Comparison of ENCODE assay signal across 23 cellular contexts in the genomic region with DNA sequence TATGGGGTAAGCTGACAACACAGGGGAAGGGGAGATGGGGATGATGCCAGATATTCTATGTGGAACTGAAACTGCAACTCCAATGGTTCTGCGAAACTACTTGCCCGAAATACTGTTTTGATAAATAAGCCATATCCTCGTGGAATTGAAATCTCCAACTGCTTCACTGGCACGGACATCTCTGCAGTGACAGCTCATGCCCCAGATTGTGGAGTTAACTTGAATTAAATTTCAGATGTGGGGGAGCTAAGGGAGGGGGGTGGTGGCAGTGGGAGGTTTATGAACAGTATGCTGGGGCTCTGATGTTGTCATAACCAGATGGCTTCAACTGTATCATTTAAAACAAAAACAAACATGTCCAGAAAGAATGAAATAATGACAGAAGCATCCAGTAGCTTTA. TPM values are rescaled to one million over a fixed set of nuclear protein-coding genes. Genes with fewer than 3 reads are reported as not detected.
DNase-seq lines count a peak whose midpoint lies in the region; ATAC-seq and TF ChIP-seq lines count a peak whose summit lies in the region.
"Had no signal": no experiment of that assay in that cellular context is flagged by ENCODE, and none has a peak within 500 bp of the region (broad histone marks: within the 10 kb centered on the region; RNA-seq: fewer than 3 reads in every experiment).

No MANE protein-coding gene starts in this region.

- H3K36me3 Mint-ChIP-seq in stimulated activated effector memory CD8-positive, alpha-beta T cell treated with anti-CD3 and anti-CD28 coated beads, Interleukin-12 subunit alpha, Interleukin-12 subunit beta, amount 100 ng/mL, for 72 hours: peaks cover 92% of the 10 kb centered on the region

- no peak for TF ChIP-seq POLR2A in esophagus muscularis mucosa (IDR thresholded peaks at IDR 0.05; ENCODE audit: low read depth)

- TF ChIP-seq CTCF in left ventricle myocardium inferior (IDR thresholded peaks at IDR 0.05; ENCODE audit: borderline replicate concordance) (no peak), right atrium auricular region (IDR thresholded peaks at IDR 0.05) (no peak), esophagus muscularis mucosa (IDR thresholded peaks at IDR 0.05) (no peak)

- H3K27ac ChIP-seq in left ventricle myocardium inferior (replicated peaks): peak overlapping the region; percentile 37
- H3K27ac ChIP-seq in right atrium auricular region: no peak overlapping the region
- peak overlapping the region; percentile 25 to 69 (median 44) for H3K27ac ChIP-seq in esophagus muscularis mucosa (replicated peaks in 1 of 4)
- H3K27ac ChIP-seq: A549, C4-2B, KMS-11 had no signal

- H3K4me3 ChIP-seq in left ventricle myocardium inferior: no peak overlapping the region
- no peak overlapping the region for H3K4me3 ChIP-seq in right atrium auricular region
- no peak overlapping the region for H3K4me3 ChIP-seq in esophagus muscularis mucosa
- H3K4me3 ChIP-seq: A549, GM12878, MG63 had no signal

- no peak for ATAC-seq in stimulated activated effector memory CD8-positive, alpha-beta T cell treated with anti-CD3 and anti-CD28 coated beads, Interleukin-12 subunit alpha, Interleukin-12 subunit beta, amount 100 ng/mL, for 72 hours
- ATAC-seq in HG02870 (IDR thresholded peaks at IDR 0.05; ENCODE audit: unreplicated experiment): no peak
- ATAC-seq: A549, GM12878 had no signal

- H3K9me3 Mint-ChIP-seq in stimulated activated effector memory CD8-positive, alpha-beta T cell treated with anti-CD3 and anti-CD28 coated beads, Interleukin-12 subunit alpha, Interleukin-12 subunit beta, amount 100 ng/mL, for 72 hours: no peaks in the 10 kb centered on the region

- H3K27me3 ChIP-seq in left ventricle myocardium inferior (ENCODE audit: low read depth) (no peaks in the 10 kb centered on the region), right atrium auricular region (no peaks in the 10 kb centered on the region), esophagus muscularis mucosa (no peaks in the 10 kb centered on the region)
- H3K27me3 ChIP-seq: MG63 had no signal

- intact Hi-C loops in left ventricle myocardium inferior (cut with micrococcal nuclease): no loop called here
- intact Hi-C loops in esophagus muscularis mucosa (cut with DNase I): no loop called here
- intact Hi-C loops in head of caudate nucleus (cut with DNase I): no loop called here

- H3K36me3 ChIP-seq in left ventricle myocardium inferior (peaks cover 91% of the 10 kb centered on the region), right atrium auricular region (peaks cover 85% of the 10 kb centered on the region), esophagus muscularis mucosa (peaks cover 47 to 98% (median 83%) of the 10 kb centered on the region in 4 donors)

- H3K4me3 Mint-ChIP-seq in stimulated activated effector memory CD8-positive, alpha-beta T cell treated with anti-CD3 and anti-CD28 coated beads, Interleukin-12 subunit alpha, Interleukin-12 subunit beta, amount 100 ng/mL, for 72 hours: no peak overlapping the region

- H3K4me1 Mint-ChIP-seq in stimulated activated effector memory CD8-positive, alpha-beta T cell treated with anti-CD3 and anti-CD28 coated beads, Interleukin-12 subunit alpha, Interleukin-12 subunit beta, amount 100 ng/mL, for 72 hours: no peaks in the 10 kb centered on the region

- WGBS in esophagus muscularis mucosa: 90% methylated on average over 4 of the region's 4 CpGs

- H3K27ac Mint-ChIP-seq in stimulated activated effector memory CD8-positive, alpha-beta T cell treated with anti-CD3 and anti-CD28 coated beads, Interleukin-12 subunit alpha, Interleukin-12 subunit beta, amount 100 ng/mL, for 72 hours: peak overlapping the region; percentile 64

- H3K9me3 ChIP-seq in left ventricle myocardium inferior (replicated peaks): no peaks in the 10 kb centered on the region
- no peaks in the 10 kb centered on the region for H3K9me3 ChIP-seq in right atrium auricular region
- no peaks in the 10 kb centered on the region for H3K9me3 ChIP-seq in esophagus muscularis mucosa
- H3K9me3 ChIP-seq: A549, MG63 had no signal

- TF ChIP-seq EP300 in esophagus muscularis mucosa (IDR thresholded peaks at IDR 0.05): no peak

- no peak for DNase-seq in left ventricle myocardium inferior
- DNase-seq in right atrium auricular region (ENCODE audit: low spot score): no peak
- no peak for DNase-seq in esophagus muscularis mucosa (ENCODE audit: extremely low spot score)
- DNase-seq in stimulated activated effector memory CD8-positive, alpha-beta T cell treated with anti-CD3 and anti-CD28 coated beads, Interleukin-12 subunit alpha, Interleukin-12 subunit beta, amount 100 ng/mL, for 72 hours (ENCODE audit: low spot score in 2 of 2): no peak
- no peak for DNase-seq in stimulated activated CD4-positive, alpha-beta T cell treated with anti-CD3 and anti-CD28 coated beads, Interleukin-2, amount 100 ng/mL, for 24 hours
- no peak for DNase-seq in effector CD4-positive, alpha-beta T cell
- no peak for DNase-seq in head of caudate nucleus
- DNase-seq: DMS 273 treated with DMSO at 0.1 percent for 48 hours, GDM1, GOT3, MG63, NCI-H1092 treated with DMSO at 0.1 percent for 48 hours, NCI-H1930, NCI-H2171, NCI-H446 treated with DMSO at 0.1 percent for 48 hours, NCI-H774, RPMI8226, SIG-M5 had no signal

- H3K4me1 ChIP-seq in left ventricle myocardium inferior: peaks cover 40% of the 10 kb centered on the region
- peaks cover 0 to 28% of the 10 kb centered on the region in 2 donors for H3K4me1 ChIP-seq in right atrium auricular region
- H3K4me1 ChIP-seq in esophagus muscularis mucosa: peaks cover 25 to 49% (median 35%) of the 10 kb centered on the region in 4 donors
- H3K4me1 ChIP-seq: A549 had no signal

RNA-seq across cellular contexts. Expression of a gene that starts 21.8 kb away (rescaled TPM):
- total RNA-seq in left ventricle myocardium inferior (4.0 TPM), right atrium auricular region (1 to 10 TPM; 3.4 to 8.8 TPM), esophagus muscularis mucosa (10 to 100 TPM; 12.6 to 37.8 (median 21.2) TPM)

Comparison
In these comparisons a context has a peak if more than half of its experiments do, and no peak if none do; other contexts are left out.
1. H3K27ac ChIP-seq: peak in left ventricle myocardium inferior (single experiment) and esophagus muscularis mucosa (4 of 4); none in right atrium auricular region (0 of 2).